ENCODE assay signal across 23 cellular contexts in genomic region chr11:70184396-70184795, GRCh38.
"Had no signal": no experiment of that assay in that cellular context is flagged by ENCODE, and none has a peak within 500 bp of the region (broad histone marks: within the 10 kb centered on the region; RNA-seq: fewer than 3 reads in every experiment).

No MANE protein-coding gene starts in this region.

- H3K27ac ChIP-seq: left lung, lower lobe of right lung, neutrophil, ovary, right atrium auricular region, right lobe of liver, tibial nerve, uterus had no signal

- FAIRE-seq: keratinocyte had no signal

- H3K36me3 ChIP-seq: left lung, lower lobe of right lung, neutrophil, ovary, right atrium auricular region, tibial nerve, uterus had no signal

- H3K4me2 ChIP-seq: smooth muscle cell had no signal

- DNase-seq: kidney glomerular epithelial cell; left colon; lower lobe of right lung; mammary epithelial cell; mesenchymal stem cell; naive thymus-derived CD8-positive, alpha-beta T cell; occipital lobe; ovary; right lobe of liver; stimulated activated CD4-positive, alpha-beta T cell treated with anti-CD3 and anti-CD28 coated beads, Interleukin-1b, Interleukin-23, amount 100 ng/mL, for 48 hours; stimulated activated CD4-positive, alpha-beta T cell treated with anti-CD3 and anti-CD28 coated beads, Interleukin-2, amount 100 ng/mL, for 48 hours; stimulated activated CD4-positive, alpha-beta T cell treated with anti-CD3 and anti-CD28 coated beads, Interleukin-4, amount 100 ng/mL, for 4 hours; stimulated activated CD8-positive, alpha-beta memory T cell treated with anti-CD3 and anti-CD28 coated beads, Interleukin-4, amount 100 ng/mL, for 48 hours; stimulated activated naive CD4-positive, alpha-beta T cell treated with Interleukin-2 at 50 U/mL for 16 hours; stimulated activated naive CD8-positive, alpha-beta T cell treated with anti-CD3 and anti-CD28 coated beads, Interleukin-15, amount 100 ng/mL, for 72 hours; substantia nigra; uterus had no signal

- H3K4me1 ChIP-seq: left lung, lower lobe of right lung, right atrium auricular region, right lobe of liver, tibial nerve, uterus had no signal

- H3K4me3 ChIP-seq: left lung, lower lobe of right lung, ovary, right atrium auricular region, right lobe of liver, smooth muscle cell, tibial nerve, uterus had no signal

- H3K9me3 ChIP-seq: left lung, lower lobe of right lung, neutrophil, ovary, right atrium auricular region, right lobe of liver, tibial nerve, uterus had no signal

- H3K27me3 ChIP-seq: ovary, right atrium auricular region, right lobe of liver, tibial nerve, uterus had no signal
